ENCODE assay signal across 9 cellular contexts in genomic region chr1:145656224-145656943, GRCh38. TPM values are rescaled to one million over a fixed set of nuclear protein-coding genes. Genes with fewer than 3 reads are reported as not detected.
A peak's percentile ranks its signal among the peaks of the same experiment; 100 is the strongest.
DNase-seq lines count a peak whose midpoint lies in the region; ATAC-seq and TF ChIP-seq lines count a peak whose summit lies in the region.
"Not testable (repeated sequence)": the region's sequence is repeated elsewhere in the genome, so short reads cannot be mapped to it uniquely, and the experiment has no call there.
"Had no signal": no experiment of that assay in that cellular context is flagged by ENCODE, and none has a peak within 500 bp of the region (broad histone marks: within the 10 kb centered on the region; RNA-seq: fewer than 3 reads in every experiment).

No MANE protein-coding gene starts in this region.

- not testable (repeated sequence) for H3K9me3 ChIP-seq in body of pancreas; left ventricle myocardium inferior (replicated peaks)

- intact Hi-C loops in activated CD4-positive, alpha-beta T cell treated with anti-CD3 and anti-CD28 coated beads for 36 hours (cut with DNase I, micrococcal nuclease); body of pancreas (cut with DNase I); left ventricle myocardium inferior (cut with micrococcal nuclease); left colon (cut with DNase I, micrococcal nuclease): not testable (repeated sequence)

- not testable (repeated sequence) for H3K9me3 Mint-ChIP-seq in activated CD4-positive, alpha-beta T cell treated with anti-CD3 and anti-CD28 coated beads for 36 hours (ENCODE audit: low read depth)

- H3K27ac Mint-ChIP-seq in activated CD4-positive, alpha-beta T cell treated with anti-CD3 and anti-CD28 coated beads for 36 hours: not testable (repeated sequence)

- WGBS in body of pancreas, 2 donors: 71 to 91% methylated on average over 2 to 3 of the region's 7 CpGs

- TF ChIP-seq CTCF in body of pancreas (IDR thresholded peaks at IDR 0.05); foreskin keratinocyte (conservative IDR thresholded peaks at IDR 0.05): not testable (repeated sequence)
- peak; percentile 18 for TF ChIP-seq CTCF in left ventricle myocardium inferior (IDR thresholded peaks at IDR 0.05; ENCODE audit: borderline replicate concordance)

- peaks cover 14% of the 10 kb centered on the region for H3K36me3 Mint-ChIP-seq in activated CD4-positive, alpha-beta T cell treated with anti-CD3 and anti-CD28 coated beads for 36 hours (ENCODE audit: low read depth)

- H3K27me3 Mint-ChIP-seq in activated CD4-positive, alpha-beta T cell treated with anti-CD3 and anti-CD28 coated beads for 36 hours: not testable (repeated sequence)

- peak; percentile 26 for ATAC-seq in activated CD4-positive, alpha-beta T cell treated with anti-CD3 and anti-CD28 coated beads for 36 hours
- ATAC-seq in body of pancreas: not testable (repeated sequence)
- peak; percentile 58 for ATAC-seq in foreskin keratinocyte
- peak; percentile 34 for ATAC-seq in left colon

- DNase-seq in activated CD4-positive, alpha-beta T cell treated with anti-CD3 and anti-CD28 coated beads for 36 hours: peak; percentile 16
- DNase-seq in activated T-cell treated with anti-CD3 and anti-CD28 coated beads, Interleukin-2, amount 50 U/mL, for 48 hours: peak; percentile 22 to 29
- peak in 3 of 4 donors; percentile 3 to 37 (median 15) for DNase-seq in body of pancreas
- peak in 1 of 2 donors; percentile 4 for DNase-seq in foreskin keratinocyte
- DNase-seq in left ventricle myocardium inferior: peak; percentile 26
- not testable (repeated sequence) for DNase-seq in left colon
- peak; percentile 1 for DNase-seq in stimulated activated CD4-positive, alpha-beta T cell treated with anti-CD3 and anti-CD28 coated beads, Interleukin-1b, Interleukin-23, amount 100 ng/mL, for 48 hours

- not testable (repeated sequence) for H3K4me1 ChIP-seq in body of pancreas, foreskin keratinocyte, left ventricle myocardium inferior

- not testable (repeated sequence) for H3K27me3 ChIP-seq in body of pancreas; foreskin keratinocyte; left ventricle myocardium inferior (ENCODE audit: low read depth)

- CTCF ChIA-PET in activated CD4-positive, alpha-beta T cell treated with anti-CD3 and anti-CD28 coated beads for 36 hours (lab: Charles Lee): not testable (repeated sequence)

- not testable (repeated sequence) for H3K4me1 Mint-ChIP-seq in activated CD4-positive, alpha-beta T cell treated with anti-CD3 and anti-CD28 coated beads for 36 hours

- not testable (repeated sequence) for TF ChIP-seq POLR2A in body of pancreas (IDR thresholded peaks at IDR 0.05)

- not testable (repeated sequence) for H3K36me3 ChIP-seq in body of pancreas (replicated peaks in 1 of 2; ENCODE audit: insufficient read depth in 1 of 2, low read depth in 2 of 2); left ventricle myocardium inferior

- H3K4me3 Mint-ChIP-seq in activated CD4-positive, alpha-beta T cell treated with anti-CD3 and anti-CD28 coated beads for 36 hours: not testable (repeated sequence)

- POLR2A ChIA-PET in activated CD4-positive, alpha-beta T cell treated with anti-CD3 and anti-CD28 coated beads for 36 hours (lab: Charles Lee): not testable (repeated sequence)

- H3K4me3 ChIP-seq in body of pancreas, left ventricle myocardium inferior: not testable (repeated sequence)

- H3K27ac ChIP-seq in body of pancreas; foreskin keratinocyte; left ventricle myocardium inferior (replicated peaks): not testable (repeated sequence)

RNA-seq across cellular contexts. Expression of gene GPR89A, which starts 48.6 kb away (rescaled TPM):
- 10 to 100 TPM; 17.3 to 21.0 TPM for total RNA-seq in activated CD4-positive, alpha-beta T cell treated with anti-CD3 and anti-CD28 coated beads for 36 hours
- total RNA-seq in body of pancreas (10 to 100 TPM; 12.7 to 29.7 TPM), foreskin keratinocyte (21.8 and 22.0 TPM in 2 replicates), left ventricle myocardium inferior (9.7 TPM), left colon (10 to 100 TPM; 16.7 to 19.8 TPM)
- 14.3 and 15.4 TPM in 2 replicates for polyA plus RNA-seq in foreskin keratinocyte

RNA-seq across cellular contexts. Expression of gene PDZK1, which starts 50.8 kb away (rescaled TPM):
- not detected for total RNA-seq in activated CD4-positive, alpha-beta T cell treated with anti-CD3 and anti-CD28 coated beads for 36 hours
- total RNA-seq in body of pancreas: 10 to 100 TPM in 1 of 2 donors, 1 to 10 TPM in 1; 7.8 to 24.7 TPM
- 0.14 and 0.20 TPM in 2 replicates for total RNA-seq in foreskin keratinocyte
- polyA plus RNA-seq in foreskin keratinocyte: 0.03 and 0.12 TPM in 2 replicates
- 0.16 TPM for total RNA-seq in left ventricle myocardium inferior
- 10 to 100 TPM; 17.6 to 22.6 TPM for total RNA-seq in left colon
- total RNA-seq: CD4-positive, alpha-beta T cell; H4 had no signal
